8 cellular contexts compared by ENCODE assay signal in genomic region chr10:96642973-96643372, GRCh38.
DNase-seq lines count a peak whose midpoint lies in the region; ATAC-seq and TF ChIP-seq lines count a peak whose summit lies in the region.

No MANE protein-coding gene starts in this region.

- H3K4me3 ChIP-seq in AG09309 (ENCODE audit: control insufficient read depth, low read depth, low read length) (no peak overlapping the region), fibroblast of mammary gland (ENCODE audit: control insufficient read depth, low read depth, low read length) (no peak overlapping the region)

- TF ChIP-seq CTCF in AG09309 (IDR thresholded peaks at IDR 0.05; ENCODE audit: control insufficient read depth, insufficient read depth, low read depth, low read length, missing control alignments) (peak; percentile 60), fibroblast of mammary gland (conservative IDR thresholded peaks at IDR 0.05; ENCODE audit: control insufficient read depth, insufficient read depth, low read depth, low read length) (peak; percentile 43)

- no peak for DNase-seq in AG09309 (ENCODE audit: low read depth)
- peak; percentile 78 for DNase-seq in NCI-H748 (lab: John Stamatoyannopoulos, UW; ENCODE audit: unreplicated experiment)
- DNase-seq in activated CD8-positive, alpha-beta memory T cell treated with anti-CD3 and anti-CD28 coated beads for 4 hours (ENCODE audit: low read depth in 2 of 2) = peak; percentile 35 to 36
- peak; percentile 18 for DNase-seq in fibroblast of mammary gland (ENCODE audit: low read depth)
- DNase-seq in nucleus accumbens (lab: John Stamatoyannopoulos, UW) = peak in 30 of 56 donors; percentile 3 to 73 (median 29)
- DNase-seq in GM03348 (ENCODE audit: low spot score) = no peak

- peak; percentile 41 for ATAC-seq in GM19463 (IDR thresholded peaks at IDR 0.05; ENCODE audit: unreplicated experiment)
- no peak for ATAC-seq in HG03342 (IDR thresholded peaks at IDR 0.05; ENCODE audit: unreplicated experiment)

Comparison
In these comparisons a context has a peak if more than half of its experiments do, and no peak if none do; other contexts are left out.
1. DNase-seq: peak in NCI-H748 (single experiment), activated CD8-positive, alpha-beta memory T cell treated with anti-CD3 and anti-CD28 coated beads for 4 hours (2 of 2), fibroblast of mammary gland (single experiment) and nucleus accumbens (30 of 56); none in AG09309 (single experiment) and GM03348 (single experiment).